1 cellular context compared by ENCODE assay signal in the genomic region with DNA sequence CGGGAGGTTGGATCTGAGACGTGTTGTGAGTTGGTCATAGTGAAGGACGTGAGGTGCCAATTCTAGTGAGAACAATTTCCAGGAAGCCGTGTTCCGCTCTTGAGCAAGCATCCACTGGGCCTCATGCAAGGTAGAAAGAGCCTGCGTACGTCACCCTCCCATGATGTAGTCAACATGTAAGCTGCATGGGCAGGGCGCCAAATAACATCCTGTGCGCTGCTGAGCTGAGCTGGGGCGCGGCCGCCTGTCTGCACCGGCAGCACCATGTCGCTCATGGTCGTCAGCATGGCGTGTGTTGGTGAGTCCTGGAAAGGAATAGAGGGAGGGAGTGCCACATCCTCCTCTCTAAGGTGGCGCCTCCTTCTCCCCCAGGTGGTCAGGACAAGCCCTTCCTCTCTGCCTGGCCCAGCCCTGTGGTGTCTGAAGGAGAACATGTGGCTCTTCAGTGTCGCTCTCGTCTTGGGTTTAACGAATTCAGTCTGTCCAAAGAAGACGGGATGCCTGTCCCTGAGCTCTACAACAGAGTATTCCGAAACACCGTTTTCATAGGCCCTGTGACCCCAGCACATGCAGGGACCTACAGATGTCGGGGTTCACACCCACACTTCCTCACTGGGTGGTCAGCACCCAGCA.
TF ChIP-seq lines count a peak whose summit lies in the region.

No MANE protein-coding gene starts in this region.

TF ChIP-seq in K562, 482 proteins besides CTCF, POLR2A, EP300 and RAD21:
- TF ChIP-seq NRF1 (conservative IDR thresholded peaks at IDR 0.05 in 1 of 2, IDR thresholded peaks at IDR 0.05 in 1 of 2) (peak in 1 of 2 experiments; percentile 13; a peak in 1 of 4 replicates), NFIC (IDR thresholded peaks at IDR 0.05) (0 out of 2 replicates have a peak, but pooled peaks have one; percentile 26)
